8 cellular contexts compared by ENCODE assay signal in genomic region chr17:58112970-58113631, GRCh38. TPM values are rescaled to one million over a fixed set of nuclear protein-coding genes. Genes with fewer than 3 reads are reported as not detected.
A peak's percentile ranks its signal among the peaks of the same experiment; 100 is the strongest.
DNase-seq lines count a peak whose midpoint lies in the region; ATAC-seq and TF ChIP-seq lines count a peak whose summit lies in the region.

No MANE protein-coding gene starts in this region.

- H3K9ac ChIP-seq in MM.1S (ENCODE audit: low read length), result no peak overlapping the region

- H3K4me1 Mint-ChIP-seq in activated T-helper 17 cell treated with anti-CD3 and anti-CD28 coated beads, Interleukin-2, amount 50 U/mL, for 72 hours, result no peaks in the 10 kb centered on the region

- H3K9me2 ChIP-seq in DOHH2 (replicated peaks; ENCODE audit: control insufficient read depth, low read length) (no peaks in the 10 kb centered on the region), MM.1S (replicated peaks; ENCODE audit: insufficient read depth, low read length) (no peaks in the 10 kb centered on the region)

- intact Hi-C loops in thyroid gland (cut with DNase I), result loop anchor here (5.0 to 10.0 kb wide), 3 partner anchors 106 to 988 kb away; partner anchors contain the start of gene SRSF1

- H3K36me3 Mint-ChIP-seq in activated T-helper 17 cell treated with anti-CD3 and anti-CD28 coated beads, Interleukin-2, amount 50 U/mL, for 72 hours (ENCODE audit: low read depth), result no peaks in the 10 kb centered on the region

- ATAC-seq in RWPE2 (ENCODE audit: low read depth) (peak; percentile 66), foreskin keratinocyte (peak; percentile 70), GM18858 (IDR thresholded peaks at IDR 0.05; ENCODE audit: unreplicated experiment) (no peak)
- peak; percentile 84 for ATAC-seq in activated T-helper 17 cell treated with anti-CD3 and anti-CD28 coated beads, Interleukin-2, amount 50 U/mL, for 72 hours (replicated peaks)

- 33 to 35% methylated on average over 17 of the region's 17 CpGs for WGBS in thyroid gland, 2 donors

- DNase-seq in MM.1S, result peak; percentile 71
- DNase-seq in RWPE2 (ENCODE audit: low spot score), result no peak
- DNase-seq in foreskin keratinocyte, result peak; percentile 28 to 52
- peak; percentile 77 for DNase-seq in osteoblast (ENCODE audit: insufficient read length, low spot score, missing footprints)
- peak; percentile 79 to 81 for DNase-seq in thyroid gland

- H3K36me3 ChIP-seq in DOHH2 (ENCODE audit: control insufficient read depth, low read length) (no peaks in the 10 kb centered on the region), MM.1S (replicated peaks; ENCODE audit: insufficient read depth, low read length) (no peaks in the 10 kb centered on the region), RWPE2 (ENCODE audit: low read depth) (no peaks in the 10 kb centered on the region), osteoblast (ENCODE audit: insufficient read depth, low read length) (no peaks in the 10 kb centered on the region), thyroid gland (no peaks in the 10 kb centered on the region)

- H3K27ac Mint-ChIP-seq in activated T-helper 17 cell treated with anti-CD3 and anti-CD28 coated beads, Interleukin-2, amount 50 U/mL, for 72 hours, result no peak overlapping the region

- peak; percentile 91 for TF ChIP-seq CTCF in DOHH2 (IDR thresholded peaks at IDR 0.05; ENCODE audit: low read depth, low read length, poor library complexity, severe bottlenecking)
- peak; percentile 93 for TF ChIP-seq CTCF in MM.1S (IDR thresholded peaks at IDR 0.05; ENCODE audit: low read length)
- peak; percentile 95 for TF ChIP-seq CTCF in RWPE2 (IDR thresholded peaks at IDR 0.05; ENCODE audit: poor library complexity, severe bottlenecking)
- TF ChIP-seq CTCF in foreskin keratinocyte (conservative IDR thresholded peaks at IDR 0.05), result peak; percentile 95
- peak; percentile 96 for TF ChIP-seq CTCF in osteoblast (IDR thresholded peaks at IDR 0.05; ENCODE audit: extremely low read depth, low read depth, low read length)
- TF ChIP-seq CTCF in thyroid gland (IDR thresholded peaks at IDR 0.05), result peak; percentile 80 to 96 (median 95)

- no peak overlapping the region for H3K4me2 ChIP-seq in DOHH2 (ENCODE audit: low read length)
- no peak overlapping the region for H3K4me2 ChIP-seq in MM.1S (ENCODE audit: low read depth, low read length)
- no peak overlapping the region for H3K4me2 ChIP-seq in osteoblast (ENCODE audit: insufficient read depth, low read length)

- peaks cover 4% of the 10 kb centered on the region for H3K27me3 Mint-ChIP-seq in activated T-helper 17 cell treated with anti-CD3 and anti-CD28 coated beads, Interleukin-2, amount 50 U/mL, for 72 hours

- no peaks in the 10 kb centered on the region for H3K9me3 Mint-ChIP-seq in activated T-helper 17 cell treated with anti-CD3 and anti-CD28 coated beads, Interleukin-2, amount 50 U/mL, for 72 hours

- H3K4me3 Mint-ChIP-seq in activated T-helper 17 cell treated with anti-CD3 and anti-CD28 coated beads, Interleukin-2, amount 50 U/mL, for 72 hours, result no peak overlapping the region

- H3K4me3 ChIP-seq in DOHH2 (ENCODE audit: low read length) (no peak overlapping the region), MM.1S (ENCODE audit: low read length) (no peak overlapping the region), RWPE2 (ENCODE audit: severe bottlenecking) (no peak overlapping the region), osteoblast (ENCODE audit: insufficient read depth, low read length) (no peak overlapping the region), thyroid gland (replicated peaks in 1 of 3) (no peak overlapping the region)

- H3K27ac ChIP-seq in DOHH2 (ENCODE audit: low read depth, low read length) (no peak overlapping the region), MM.1S (ENCODE audit: low read length) (no peak overlapping the region), RWPE2 (ENCODE audit: poor library complexity, severe bottlenecking) (no peak overlapping the region), foreskin keratinocyte (no peak overlapping the region), osteoblast (ENCODE audit: low read depth, low read length) (no peak overlapping the region), thyroid gland (no peak overlapping the region)

- H2AFZ ChIP-seq in MM.1S (ENCODE audit: low read length), result no peak overlapping the region
- H2AFZ ChIP-seq in osteoblast (ENCODE audit: low read length), result no peak overlapping the region

- peaks cover 9% of the 10 kb centered on the region for H3K27me3 ChIP-seq in DOHH2 (ENCODE audit: control insufficient read depth, low read length)
- peaks cover 13% of the 10 kb centered on the region; the same call in 1 of the 2 replicates for H3K27me3 ChIP-seq in MM.1S (replicated peaks; ENCODE audit: insufficient read depth, low read length)
- no peaks in the 10 kb centered on the region for H3K27me3 ChIP-seq in RWPE2 (ENCODE audit: insufficient read depth, poor library complexity, severe bottlenecking)
- H3K27me3 ChIP-seq in foreskin keratinocyte, result peaks cover 7% of the 10 kb centered on the region
- H3K27me3 ChIP-seq in osteoblast (ENCODE audit: insufficient read depth, low read length), result peaks cover 4% of the 10 kb centered on the region
- no peaks in the 10 kb centered on the region for H3K27me3 ChIP-seq in thyroid gland

- H3K9me3 ChIP-seq in DOHH2 (ENCODE audit: control insufficient read depth, insufficient read depth, low read length) (no peaks in the 10 kb centered on the region), MM.1S (replicated peaks; ENCODE audit: insufficient read depth, low read length) (no peaks in the 10 kb centered on the region), RWPE2 (ENCODE audit: severe bottlenecking) (no peaks in the 10 kb centered on the region), osteoblast (ENCODE audit: low read depth, low read length) (no peaks in the 10 kb centered on the region), thyroid gland (no peaks in the 10 kb centered on the region)

- H4K20me1 ChIP-seq in DOHH2 (ENCODE audit: control insufficient read depth, insufficient read depth, low read depth, low read length) (no peaks in the 10 kb centered on the region), MM.1S (ENCODE audit: insufficient read depth, low read length) (no peaks in the 10 kb centered on the region), osteoblast (ENCODE audit: insufficient read depth, low read length) (no peaks in the 10 kb centered on the region)

- H3K79me2 ChIP-seq in DOHH2 (ENCODE audit: control insufficient read depth, low read length) (no peaks in the 10 kb centered on the region), MM.1S (ENCODE audit: low read length) (no peaks in the 10 kb centered on the region), osteoblast (ENCODE audit: insufficient read depth, low read length) (no peaks in the 10 kb centered on the region)

- H3K4me1 ChIP-seq in DOHH2 (ENCODE audit: control insufficient read depth, low read length) (no peaks in the 10 kb centered on the region), MM.1S (ENCODE audit: low read length) (no peaks in the 10 kb centered on the region), RWPE2 (ENCODE audit: insufficient read depth, poor library complexity, severe bottlenecking) (no peaks in the 10 kb centered on the region), foreskin keratinocyte (no peaks in the 10 kb centered on the region), osteoblast (ENCODE audit: insufficient read depth, low read length) (no peaks in the 10 kb centered on the region), thyroid gland (no peaks in the 10 kb centered on the region)

- TF ChIP-seq POLR2A in thyroid gland (IDR thresholded peaks at IDR 0.05), result no peak

- H3F3A ChIP-seq in DOHH2 (ENCODE audit: control insufficient read depth, insufficient read depth) (no peaks in the 10 kb centered on the region), MM.1S (ENCODE audit: insufficient read depth, low read length) (no peaks in the 10 kb centered on the region)

RNA-seq across cellular contexts. Expression of gene DYNLL2, which starts 29.9 kb away (rescaled TPM):
- total RNA-seq in activated T-helper 17 cell treated with anti-CD3 and anti-CD28 coated beads, Interleukin-2, amount 50 U/mL, for 72 hours, result 10 to 100 TPM; 24.3 to 27.1 TPM
- total RNA-seq in foreskin keratinocyte (24.3 and 26.4 TPM in 2 replicates), osteoblast (9.7 and 9.8 TPM in 2 replicates), thyroid gland (10 to 100 TPM; 35.6 to 51.0 (median 41.2) TPM)
- 21.4 and 23.6 TPM in 2 replicates for polyA plus RNA-seq in foreskin keratinocyte

RNA-seq across cellular contexts. Expression of gene OR4D1, which starts 35.1 kb away (rescaled TPM):
- total RNA-seq in activated T-helper 17 cell treated with anti-CD3 and anti-CD28 coated beads, Interleukin-2, amount 50 U/mL, for 72 hours, result under 1 TPM; 0.13 to 0.15 TPM
- total RNA-seq in foreskin keratinocyte (not detected in 2 replicates), osteoblast (not detected in 2 replicates), thyroid gland (not detected)
- polyA plus RNA-seq in foreskin keratinocyte, result not detected in 2 replicates

RNA-seq across cellular contexts. Expression of gene OR4D2, which starts 53.7 kb away (rescaled TPM):
- total RNA-seq in activated T-helper 17 cell treated with anti-CD3 and anti-CD28 coated beads, Interleukin-2, amount 50 U/mL, for 72 hours, result not detected
- total RNA-seq in foreskin keratinocyte (not detected in 2 replicates), osteoblast (not detected in 2 replicates), thyroid gland (not detected)
- not detected in 2 replicates for polyA plus RNA-seq in foreskin keratinocyte
